8 cellular contexts compared by ENCODE assay signal in genomic region chr19:40284501-40285352, GRCh38. TPM values are rescaled to one million over a fixed set of nuclear protein-coding genes. Genes with fewer than 3 reads are reported as not detected.
DNase-seq lines count a peak whose midpoint lies in the region; ATAC-seq and TF ChIP-seq lines count a peak whose summit lies in the region.

Gene AKT2 (minus strand): TSS chr19:40285345. CDS start chr19:40265267, 20,078 bp downstream.

- 2% methylated on average over 20 of the region's 84 CpGs for WGBS in esophagus muscularis mucosa

- peak; percentile 55 for TF ChIP-seq POLR2A in GM18526 (IDR thresholded peaks at IDR 0.05; ENCODE audit: extremely low read depth, insufficient read length)
- no peak for TF ChIP-seq POLR2A in esophagus muscularis mucosa (IDR thresholded peaks at IDR 0.05; ENCODE audit: low read depth)

- peaks cover 43 to 59% (median 56%) of the 10 kb centered on the region in 4 donors for H3K4me1 ChIP-seq in esophagus muscularis mucosa

- intact Hi-C loops in esophagus muscularis mucosa (cut with DNase I) = no loop called here

- TF ChIP-seq EP300 in esophagus muscularis mucosa (IDR thresholded peaks at IDR 0.05) = no peak

- peaks cover 26 to 63% (median 59%) of the 10 kb centered on the region in 4 donors for H3K4me1 Mint-ChIP-seq in naive thymus-derived CD8-positive, alpha-beta T cell
- peaks cover 50 to 64% of the 10 kb centered on the region in 2 donors for H3K4me1 Mint-ChIP-seq in stimulated activated naive B cell treated with anti-CD40 and anti-IgM and Interleukin-4, amounts not matched to agents 10 μg/mL and 1 μg/mL and 100 μg/mL, for 72 hours

- ATAC-seq in HG03064 (IDR thresholded peaks at IDR 0.05; ENCODE audit: low read depth, unreplicated experiment) = peak; percentile 10
- ATAC-seq in naive thymus-derived CD8-positive, alpha-beta T cell = peak; percentile 54 to 67
- ATAC-seq in stimulated activated naive B cell treated with anti-CD40 and anti-IgM and Interleukin-4, amounts not matched to agents 10 μg/mL and 1 μg/mL and 100 μg/mL, for 72 hours (replicated peaks) = peak; percentile 55 to 62

- no peaks in the 10 kb centered on the region for H3K27me3 ChIP-seq in esophagus muscularis mucosa

- DNase-seq in NOMO-1 treated with dmso at 0.1 percent for 144 hours (lab: John Stamatoyannopoulos, UW; ENCODE audit: unreplicated experiment) = peak; percentile 28
- DNase-seq in activated T-cell treated with anti-CD3 and anti-CD28 coated beads for 4 hours = peak; percentile 68
- DNase-seq in esophagus muscularis mucosa (ENCODE audit: extremely low spot score) = no peak
- DNase-seq in naive thymus-derived CD8-positive, alpha-beta T cell = peak; percentile 72 to 92 (median 88)
- DNase-seq in stimulated activated naive B cell treated with anti-CD40 and anti-IgM and Interleukin-4, amounts not matched to agents 10 μg/mL and 1 μg/mL and 100 μg/mL, for 72 hours = peak; percentile 76

- peak within 1 kb of the TSS; percentile 82 to 99 (median 94) for H3K4me3 Mint-ChIP-seq in naive thymus-derived CD8-positive, alpha-beta T cell
- H3K4me3 Mint-ChIP-seq in stimulated activated naive B cell treated with anti-CD40 and anti-IgM and Interleukin-4, amounts not matched to agents 10 μg/mL and 1 μg/mL and 100 μg/mL, for 72 hours = peak within 1 kb of the TSS; percentile 87 to 88

- H3K27me3 Mint-ChIP-seq in naive thymus-derived CD8-positive, alpha-beta T cell = no peaks in the 10 kb centered on the region
- H3K27me3 Mint-ChIP-seq in stimulated activated naive B cell treated with anti-CD40 and anti-IgM and Interleukin-4, amounts not matched to agents 10 μg/mL and 1 μg/mL and 100 μg/mL, for 72 hours = no peaks in the 10 kb centered on the region

- no peaks in the 10 kb centered on the region for H3K9me3 ChIP-seq in esophagus muscularis mucosa

- POLR2A ChIA-PET in naive thymus-derived CD8-positive, alpha-beta T cell (lab: Charles Lee) = interaction anchor here (0.5 to 3.9 kb wide), 13 partner anchors 10 to 979 kb away, joined by 3 to 22 read pairs (median 4); partner anchors contain the start of genes C19orf47, FBL, HNRNPUL1 and PLD3

- H3K36me3 Mint-ChIP-seq in naive thymus-derived CD8-positive, alpha-beta T cell = peaks cover 0 to 3% (median 0%) of the 10 kb centered on the region in 3 donors
- H3K36me3 Mint-ChIP-seq in stimulated activated naive B cell treated with anti-CD40 and anti-IgM and Interleukin-4, amounts not matched to agents 10 μg/mL and 1 μg/mL and 100 μg/mL, for 72 hours = peaks cover 0 to 17% of the 10 kb centered on the region in 2 donors

- H3K27ac ChIP-seq in 22Rv1 (peak within 1 kb of the TSS; percentile 90), esophagus muscularis mucosa (replicated peaks in 1 of 4) (peak within 1 kb of the TSS; percentile 95 to 97 (median 96))

- H3K4me3 ChIP-seq in esophagus muscularis mucosa = peak within 1 kb of the TSS; percentile 73 to 98 (median 85)

- H3K36me3 ChIP-seq in esophagus muscularis mucosa = no peaks in the 10 kb centered on the region

- TF ChIP-seq CTCF in 22Rv1 (IDR thresholded peaks at IDR 0.05) = no peak
- TF ChIP-seq CTCF in esophagus muscularis mucosa (IDR thresholded peaks at IDR 0.05) = no peak

- H3K9me3 Mint-ChIP-seq in naive thymus-derived CD8-positive, alpha-beta T cell = no peaks in the 10 kb centered on the region
- H3K9me3 Mint-ChIP-seq in stimulated activated naive B cell treated with anti-CD40 and anti-IgM and Interleukin-4, amounts not matched to agents 10 μg/mL and 1 μg/mL and 100 μg/mL, for 72 hours = no peaks in the 10 kb centered on the region

- H3K27ac Mint-ChIP-seq in naive thymus-derived CD8-positive, alpha-beta T cell = peak within 1 kb of the TSS; percentile 94 to 100 (median 99)
- H3K27ac Mint-ChIP-seq in stimulated activated naive B cell treated with anti-CD40 and anti-IgM and Interleukin-4, amounts not matched to agents 10 μg/mL and 1 μg/mL and 100 μg/mL, for 72 hours = peak within 1 kb of the TSS; percentile 96

RNA-seq across cellular contexts. Expression of gene AKT2, which starts in this region (rescaled TPM):
- total RNA-seq in esophagus muscularis mucosa = 10 to 100 TPM; 53.3 to 82.1 (median 64.0) TPM
- 100 to 1,000 TPM; 202 to 210 TPM for total RNA-seq in naive thymus-derived CD8-positive, alpha-beta T cell
- 10 to 100 TPM; 21.5 to 26.9 (median 22.9) TPM for polyA plus RNA-seq in naive thymus-derived CD8-positive, alpha-beta T cell

Comparison
In these comparisons a context has a peak if more than half of its experiments do, and no peak if none do; other contexts are left out.
1. ATAC-seq: peak in every context shown above with its lines; median percentile 60 in naive thymus-derived CD8-positive, alpha-beta T cell; 58 in stimulated activated naive B cell treated with anti-CD40 and anti-IgM and Interleukin-4, amounts not matched to agents 10 μg/mL and 1 μg/mL and 100 μg/mL, for 72 hours; 10 in HG03064.